In genomic region chr18:79117380-79117779, GRCh38 we compare ENCODE assay signal across 19 cellular contexts.
"Had no signal": no experiment of that assay in that cellular context is flagged by ENCODE, and none has a peak within 500 bp of the region (broad histone marks: within the 10 kb centered on the region; RNA-seq: fewer than 3 reads in every experiment).

No MANE protein-coding gene starts in this region.

- H3K27me3 ChIP-seq: adrenal gland, breast epithelium, foreskin keratinocyte, stomach had no signal

- H3K4me3 ChIP-seq: adrenal gland, breast epithelium, skin epidermis, stomach had no signal

- H3K36me3 ChIP-seq: adrenal gland, breast epithelium had no signal

- H3K27ac ChIP-seq: adrenal gland, breast epithelium, foreskin keratinocyte, skin epidermis, stomach, VCaP had no signal

- H3K4me1 ChIP-seq: adrenal gland, breast epithelium, foreskin keratinocyte, stomach had no signal

- H3K9me3 ChIP-seq: adrenal gland, breast epithelium, stomach had no signal

- ATAC-seq: activated T-cell treated with anti-CD3 and anti-CD28 coated beads, Interleukin-2, amount 50 U/mL, for 72 hours; esophagus mucosa; foreskin keratinocyte; left lobe of liver; T-helper 17 cell had no signal

- DNase-seq: activated CD4-positive, alpha-beta T cell treated with anti-CD3 and anti-CD28 coated beads for 1 hour; activated CD8-positive, alpha-beta memory T cell treated with anti-CD3 and anti-CD28 coated beads for 24 hours; activated CD8-positive, alpha-beta memory T cell treated with anti-CD3 and anti-CD28 coated beads, Interleukin-2, amount 50 U/mL, for 48 hours; activated effector memory CD4-positive, alpha-beta T cell treated with anti-CD3 and anti-CD28 coated beads, Interleukin-2, amount 50 U/mL, for 16 hours; activated naive CD4-positive, alpha-beta T cell treated with anti-CD3 and anti-CD28 coated beads, Interleukin-2, amount 50 U/mL, for 16 hours; activated T-cell treated with anti-CD3 and anti-CD28 coated beads, Interleukin-2, amount 50 U/mL, for 72 hours; adrenal gland; effector CD4-positive, alpha-beta T cell; foreskin keratinocyte; glutamatergic neuron; hippocampal formation; stomach; T-helper 17 cell; trophoblast cell had no signal
